23 cellular contexts compared by ENCODE assay signal in the genomic region with DNA sequence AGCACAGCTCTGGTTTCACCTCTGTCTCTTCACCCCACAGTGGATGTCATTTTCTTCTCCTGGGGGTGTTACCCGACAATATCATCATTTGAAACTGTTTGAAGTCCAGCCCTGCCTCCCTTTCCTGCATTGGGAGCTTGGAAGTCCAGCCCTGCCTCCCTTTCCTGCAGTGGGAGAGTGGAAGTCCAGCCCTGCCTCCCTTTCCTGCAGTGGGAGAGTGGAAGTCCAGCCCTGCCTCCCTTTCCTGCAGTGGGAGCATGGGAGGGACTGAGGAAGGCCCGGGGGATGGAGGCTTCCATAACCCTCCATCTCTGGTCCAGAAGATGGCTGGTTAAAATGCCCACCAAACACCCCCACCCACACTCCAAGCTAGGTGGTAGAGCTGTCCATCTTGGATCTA. TPM values are rescaled to one million over a fixed set of nuclear protein-coding genes. Genes with fewer than 3 reads are reported as not detected.
"Had no signal": no experiment of that assay in that cellular context is flagged by ENCODE, and none has a peak within 500 bp of the region (broad histone marks: within the 10 kb centered on the region; RNA-seq: fewer than 3 reads in every experiment).

No MANE protein-coding gene starts in this region.

- H3K4me3 ChIP-seq: colonic mucosa, esophagus squamous epithelium, heart right ventricle, left lung, prostate gland, sigmoid colon, suprapubic skin had no signal

- DNase-seq: colonic mucosa; dermis blood vessel endothelial cell; effector memory CD8-positive, alpha-beta T cell; erythroblast; esophagus squamous epithelium; foreskin melanocyte; glutamatergic neuron; heart right ventricle; hippocampal formation; left cardiac atrium; mammary epithelial cell; natural killer cell; right cardiac atrium; sigmoid colon; stimulated activated CD4-positive, alpha-beta T cell treated with anti-CD3 and anti-CD28 coated beads, Interleukin-4, amount 100 ng/mL, for 4 hours; stimulated activated naive CD4-positive, alpha-beta T cell; stimulated activated naive CD8-positive, alpha-beta T cell treated with anti-CD3 and anti-CD28 coated beads, Interleukin-15, amount 100 ng/mL, for 72 hours had no signal

- H3K36me3 ChIP-seq: colonic mucosa, prostate gland, sigmoid colon had no signal

- H3K4me1 ChIP-seq: colonic mucosa, esophagus squamous epithelium, prostate gland, sigmoid colon, suprapubic skin had no signal

- H3K4me3 Mint-ChIP-seq: effector memory CD8-positive, alpha-beta T cell; neural crest cell; stimulated activated naive CD8-positive, alpha-beta T cell treated with anti-CD3 and anti-CD28 coated beads, Interleukin-15, amount 100 ng/mL, for 72 hours had no signal

- H3K9me3 Mint-ChIP-seq: effector memory CD8-positive, alpha-beta T cell; natural killer cell; neural crest cell; stimulated activated naive CD8-positive, alpha-beta T cell treated with anti-CD3 and anti-CD28 coated beads, Interleukin-15, amount 100 ng/mL, for 72 hours had no signal

- H3K27ac Mint-ChIP-seq: effector memory CD8-positive, alpha-beta T cell; natural killer cell had no signal

- H3K27ac ChIP-seq: colonic mucosa, esophagus squamous epithelium, heart right ventricle, left lung, prostate gland, sigmoid colon, suprapubic skin had no signal

- ATAC-seq: effector memory CD8-positive, alpha-beta T cell; right cardiac atrium; stimulated activated naive CD8-positive, alpha-beta T cell treated with anti-CD3 and anti-CD28 coated beads, Interleukin-15, amount 100 ng/mL, for 72 hours had no signal

- H3K9me3 ChIP-seq: colonic mucosa, esophagus squamous epithelium, heart right ventricle, left lung, prostate gland, sigmoid colon, suprapubic skin had no signal

- H3K27me3 ChIP-seq: colonic mucosa, esophagus squamous epithelium, heart right ventricle, left lung, sigmoid colon, suprapubic skin had no signal

RNA-seq across cellular contexts. Expression of gene SYK, which starts 59.8 kb away (rescaled TPM):
- total RNA-seq: myocyte, osteoblast had no signal
